In the genomic region with DNA sequence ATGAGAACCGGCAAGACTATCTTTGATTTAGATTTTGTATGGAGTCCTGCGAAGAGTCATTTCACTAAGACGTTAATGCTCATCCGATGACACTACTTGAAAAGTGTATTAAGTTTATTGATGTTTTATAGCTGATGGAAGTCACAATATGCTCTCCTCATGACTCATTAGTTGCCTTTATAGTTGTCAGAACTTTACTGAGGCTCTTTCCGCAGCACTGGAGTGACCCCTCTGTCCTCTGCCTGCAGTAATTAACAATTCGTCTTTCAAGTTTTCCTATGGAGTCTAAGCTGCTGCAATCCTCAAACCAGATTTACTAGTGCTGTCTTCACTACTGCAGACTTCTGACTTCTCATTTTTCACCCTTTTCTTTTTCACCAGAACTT, we compare ENCODE assay signal across 8 cellular contexts. TPM values are rescaled to one million over a fixed set of nuclear protein-coding genes. Genes with fewer than 3 reads are reported as not detected.
DNase-seq lines count a peak whose midpoint lies in the region; ATAC-seq and TF ChIP-seq lines count a peak whose summit lies in the region.

No MANE protein-coding gene starts in this region.

- H3K36me3 Mint-ChIP-seq in activated naive CD4-positive, alpha-beta T cell treated with anti-CD3 and anti-CD28 coated beads, Interleukin-2, amount 10 ng/mL, durations not matched to agents 7 days and 5 days: peaks cover 19% of the 10 kb centered on the region
- peaks cover 54% of the 10 kb centered on the region for H3K36me3 Mint-ChIP-seq in activated T-helper 17 cell treated with anti-CD3 and anti-CD28 coated beads, Interleukin-2, amount 50 U/mL, for 72 hours (ENCODE audit: low read depth)

- peak overlapping the region; percentile 96 for H3K4me3 Mint-ChIP-seq in activated naive CD4-positive, alpha-beta T cell treated with anti-CD3 and anti-CD28 coated beads, Interleukin-2, amount 10 ng/mL, durations not matched to agents 7 days and 5 days
- H3K4me3 Mint-ChIP-seq in activated T-helper 17 cell treated with anti-CD3 and anti-CD28 coated beads, Interleukin-2, amount 50 U/mL, for 72 hours: peak overlapping the region; percentile 89
- peak overlapping the region; percentile 98 to 99 for H3K4me3 Mint-ChIP-seq in stimulated activated naive CD8-positive, alpha-beta T cell treated with anti-CD3 and anti-CD28 coated beads, Interleukin-15, amount 100 ng/mL, for 72 hours

- peaks cover 10% of the 10 kb centered on the region for H3K36me3 ChIP-seq in iPS-18a (ENCODE audit: control insufficient read depth, low read depth, low read length)

- CTCF ChIA-PET in activated naive CD4-positive, alpha-beta T cell treated with anti-CD3 and anti-CD28 coated beads, Interleukin-2, amount 10 ng/mL, durations not matched to agents 7 days and 5 days (lab: Charles Lee): interaction anchor here (0.6 to 0.9 kb wide), 2 partner anchors 50 to 155 kb away, joined by 3 read pairs; no protein-coding TSS in a partner anchor

- H3K4me1 ChIP-seq in iPS-18a (ENCODE audit: control insufficient read depth, low read depth, low read length): peaks cover 4% of the 10 kb centered on the region

- H3K27ac ChIP-seq in iPS-18a (ENCODE audit: low read length): peak overlapping the region; percentile 89

- TF ChIP-seq CTCF in GM13976 (IDR thresholded peaks at IDR 0.05; ENCODE audit: borderline replicate concordance, control extremely low read depth, extremely low read depth, insufficient read depth, missing control alignments): no peak

- in situ Hi-C loops in GM13976 (cut with MboI; ENCODE audit: low sequenced_read_pairs, unreplicated experiment): no loop called here

- H3K9ac ChIP-seq in iPS-18a (ENCODE audit: low read length): peak overlapping the region; percentile 85

- H3K4me1 Mint-ChIP-seq in activated naive CD4-positive, alpha-beta T cell treated with anti-CD3 and anti-CD28 coated beads, Interleukin-2, amount 10 ng/mL, durations not matched to agents 7 days and 5 days: peaks cover 50% of the 10 kb centered on the region
- H3K4me1 Mint-ChIP-seq in activated T-helper 17 cell treated with anti-CD3 and anti-CD28 coated beads, Interleukin-2, amount 50 U/mL, for 72 hours: peaks cover 15% of the 10 kb centered on the region
- H3K4me1 Mint-ChIP-seq in stimulated activated naive CD8-positive, alpha-beta T cell treated with anti-CD3 and anti-CD28 coated beads, Interleukin-15, amount 100 ng/mL, for 72 hours: peaks cover 50% of the 10 kb centered on the region

- no peak for DNase-seq in activated naive CD4-positive, alpha-beta T cell treated with anti-CD3 and anti-CD28 coated beads, Interleukin-2, amount 10 ng/mL, durations not matched to agents 7 days and 5 days
- DNase-seq in activated naive CD4-positive, alpha-beta T cell (lab: John Stamatoyannopoulos, UW): no peak
- DNase-seq in stimulated activated naive CD8-positive, alpha-beta T cell treated with anti-CD3 and anti-CD28 coated beads, Interleukin-15, amount 100 ng/mL, for 72 hours: no peak
- DNase-seq in activated gamma-delta T cell (lab: John Stamatoyannopoulos, UW) (no peak), GM13976 (ENCODE audit: low spot score) (no peak)

- H3K4me3 ChIP-seq in iPS-18a (ENCODE audit: low read length): peak overlapping the region; percentile 96

- H3K9me3 Mint-ChIP-seq in activated naive CD4-positive, alpha-beta T cell treated with anti-CD3 and anti-CD28 coated beads, Interleukin-2, amount 10 ng/mL, durations not matched to agents 7 days and 5 days: no peaks in the 10 kb centered on the region
- no peaks in the 10 kb centered on the region for H3K9me3 Mint-ChIP-seq in activated T-helper 17 cell treated with anti-CD3 and anti-CD28 coated beads, Interleukin-2, amount 50 U/mL, for 72 hours
- no peaks in the 10 kb centered on the region for H3K9me3 Mint-ChIP-seq in stimulated activated naive CD8-positive, alpha-beta T cell treated with anti-CD3 and anti-CD28 coated beads, Interleukin-15, amount 100 ng/mL, for 72 hours

- no peaks in the 10 kb centered on the region for H3K27me3 ChIP-seq in iPS-18a (ENCODE audit: control insufficient read depth, insufficient read depth, low read length)

- H3K9me3 ChIP-seq in iPS-18a (ENCODE audit: control insufficient read depth, low read depth, low read length): no peaks in the 10 kb centered on the region

- H3K27me3 Mint-ChIP-seq in activated naive CD4-positive, alpha-beta T cell treated with anti-CD3 and anti-CD28 coated beads, Interleukin-2, amount 10 ng/mL, durations not matched to agents 7 days and 5 days: no peaks in the 10 kb centered on the region
- H3K27me3 Mint-ChIP-seq in activated T-helper 17 cell treated with anti-CD3 and anti-CD28 coated beads, Interleukin-2, amount 50 U/mL, for 72 hours: no peaks in the 10 kb centered on the region
- no peaks in the 10 kb centered on the region for H3K27me3 Mint-ChIP-seq in stimulated activated naive CD8-positive, alpha-beta T cell treated with anti-CD3 and anti-CD28 coated beads, Interleukin-15, amount 100 ng/mL, for 72 hours

- peak overlapping the region; percentile 97 for H3K27ac Mint-ChIP-seq in activated naive CD4-positive, alpha-beta T cell treated with anti-CD3 and anti-CD28 coated beads, Interleukin-2, amount 10 ng/mL, durations not matched to agents 7 days and 5 days
- peak overlapping the region; percentile 94 for H3K27ac Mint-ChIP-seq in activated T-helper 17 cell treated with anti-CD3 and anti-CD28 coated beads, Interleukin-2, amount 50 U/mL, for 72 hours
- H3K27ac Mint-ChIP-seq in stimulated activated naive CD8-positive, alpha-beta T cell treated with anti-CD3 and anti-CD28 coated beads, Interleukin-15, amount 100 ng/mL, for 72 hours: peak overlapping the region; percentile 97 to 100

- ATAC-seq in activated T-helper 17 cell treated with anti-CD3 and anti-CD28 coated beads, Interleukin-2, amount 50 U/mL, for 72 hours (replicated peaks): peak; percentile 20
- ATAC-seq in stimulated activated naive CD8-positive, alpha-beta T cell treated with anti-CD3 and anti-CD28 coated beads, Interleukin-15, amount 100 ng/mL, for 72 hours: peak; percentile 22
- ATAC-seq in HG02884 (IDR thresholded peaks at IDR 0.05; ENCODE audit: unreplicated experiment): no peak

RNA-seq across cellular contexts. Expression of a gene that starts 0.9 kb away (rescaled TPM):
- total RNA-seq in activated T-helper 17 cell treated with anti-CD3 and anti-CD28 coated beads, Interleukin-2, amount 50 U/mL, for 72 hours: 10 to 100 TPM; 37.8 to 47.6 TPM

RNA-seq across cellular contexts. Expression of a gene that starts 6.2 kb away (rescaled TPM):
- total RNA-seq in activated T-helper 17 cell treated with anti-CD3 and anti-CD28 coated beads, Interleukin-2, amount 50 U/mL, for 72 hours: 1 to 10 TPM; 4.9 to 9.7 TPM

RNA-seq across cellular contexts. Expression of a gene that starts 32.6 kb away (rescaled TPM):
- 10 to 100 TPM; 33.0 to 42.3 TPM for total RNA-seq in activated T-helper 17 cell treated with anti-CD3 and anti-CD28 coated beads, Interleukin-2, amount 50 U/mL, for 72 hours

RNA-seq across cellular contexts. Expression of a gene that starts 48.1 kb away (rescaled TPM):
- total RNA-seq in activated T-helper 17 cell treated with anti-CD3 and anti-CD28 coated beads, Interleukin-2, amount 50 U/mL, for 72 hours: 100 to 1,000 TPM; 333 to 405 TPM
